In the genomic region with DNA sequence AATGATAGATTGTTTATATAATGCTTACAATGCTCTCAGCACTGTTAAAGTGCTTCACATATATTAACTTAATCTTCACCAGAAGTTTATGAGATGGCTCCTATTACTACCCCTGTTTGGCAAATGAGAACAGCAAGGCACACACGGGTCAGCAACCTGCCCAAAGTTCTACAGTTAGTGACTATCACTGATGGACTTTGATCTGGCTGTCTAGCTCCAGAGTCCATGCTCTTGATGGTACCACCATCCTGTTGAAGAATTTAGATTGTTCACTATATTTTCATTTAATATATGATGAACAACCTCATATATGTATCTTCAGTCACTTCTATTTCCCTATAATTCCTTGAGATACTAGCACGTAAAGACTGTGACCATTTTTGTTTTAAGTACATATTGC, we compare ENCODE assay signal across 23 cellular contexts.
"Had no signal": no experiment of that assay in that cellular context is flagged by ENCODE, and none has a peak within 500 bp of the region (broad histone marks: within the 10 kb centered on the region; RNA-seq: fewer than 3 reads in every experiment).

No MANE protein-coding gene starts in this region.

- H3K27ac Mint-ChIP-seq: activated CD8-positive, alpha-beta T cell treated with anti-CD3 and anti-CD28 coated beads for 36 hours; activated naive CD4-positive, alpha-beta T cell treated with anti-CD3 and anti-CD28 coated beads, Interleukin-2, amount 50 U/mL, for 72 hours; activated T-cell treated with anti-CD3 and anti-CD28 coated beads, Interleukin-2, amount 50 U/mL, for 72 hours; activated T-helper 2 cell treated with anti-CD3 and anti-CD28 coated beads, Interferon-gamma antibody, Interleukin-2, Interleukin-4, amounts not matched to agents 10 μg/mL and 5 μg/mL and 100 μg/mL, durations not matched to agents 14 hours and 24 hours and 36 hours; brain; WTC11 had no signal

- H3K27me3 Mint-ChIP-seq: activated CD8-positive, alpha-beta T cell treated with anti-CD3 and anti-CD28 coated beads for 36 hours; brain; T-cell had no signal

- H3K9me3 Mint-ChIP-seq: activated CD8-positive, alpha-beta T cell treated with anti-CD3 and anti-CD28 coated beads for 36 hours; activated naive CD4-positive, alpha-beta T cell treated with anti-CD3 and anti-CD28 coated beads, Interleukin-2, amount 50 U/mL, for 72 hours; activated T-cell treated with anti-CD3 and anti-CD28 coated beads, Interleukin-2, amount 50 U/mL, for 72 hours; activated T-helper 2 cell treated with anti-CD3 and anti-CD28 coated beads, Interferon-gamma antibody, Interleukin-2, Interleukin-4, amounts not matched to agents 10 μg/mL and 5 μg/mL and 100 μg/mL, durations not matched to agents 14 hours and 24 hours and 36 hours; brain; T-cell; WTC11 had no signal

- H3K4me3 Mint-ChIP-seq: activated CD8-positive, alpha-beta T cell treated with anti-CD3 and anti-CD28 coated beads for 36 hours; activated T-cell treated with anti-CD3 and anti-CD28 coated beads, Interleukin-2, amount 50 U/mL, for 72 hours; brain; T-cell; WTC11 had no signal

- ATAC-seq: activated CD8-positive, alpha-beta T cell treated with anti-CD3 and anti-CD28 coated beads for 36 hours; activated naive CD4-positive, alpha-beta T cell treated with anti-CD3 and anti-CD28 coated beads, Interleukin-2, amount 50 U/mL, for 72 hours; activated T-cell treated with anti-CD3 and anti-CD28 coated beads, Interleukin-2, amount 50 U/mL, for 72 hours; Right ventricle myocardium inferior; T-cell; WTC11 had no signal

- H3K36me3 Mint-ChIP-seq: activated naive CD4-positive, alpha-beta T cell treated with anti-CD3 and anti-CD28 coated beads, Interleukin-2, amount 50 U/mL, for 72 hours; brain; WTC11 had no signal

- H3K27ac ChIP-seq: SK-N-MC had no signal

- H3K4me1 Mint-ChIP-seq: brain had no signal

- H3K4me3 ChIP-seq: SK-N-MC had no signal

- DNase-seq: activated CD8-positive, alpha-beta memory T cell treated with anti-CD3 and anti-CD28 coated beads, Interleukin-2, amount 50 U/mL, for 4 hours; activated CD8-positive, alpha-beta T cell treated with anti-CD3 and anti-CD28 coated beads for 36 hours; activated gamma-delta T cell treated with Interleukin-2 at 50 U/mL for 16 hours; activated T-cell treated with anti-CD3 and anti-CD28 coated beads, Interleukin-2, amount 50 U/mL, for 72 hours; amygdala; Kasumi-1; KBM-7; NCI-H1105 treated with DMSO at 0.1 percent for 48 hours; NCI-H146; NCI-H187 treated with DMSO at 0.1 percent for 48 hours; NCI-H2081 treated with DMSO at 0.1 percent for 48 hours; NCI-H2227 treated with DMSO at 0.1 percent for 48 hours; NCI-H446 treated with DMSO at 0.1 percent for 48 hours; NCI-H526; NCI-H774; RPMI8226; T-cell had no signal
